18 cellular contexts compared by ENCODE assay signal in genomic region chr6:168192901-168193815, GRCh38.
"Had no signal": no experiment of that assay in that cellular context is flagged by ENCODE, and none has a peak within 500 bp of the region (broad histone marks: within the 10 kb centered on the region; RNA-seq: fewer than 3 reads in every experiment).

No MANE protein-coding gene starts in this region.

- H3K36me3 ChIP-seq: gastroesophageal sphincter, left lung, right atrium auricular region, suprapubic skin had no signal

- DNase-seq: activated CD4-positive, alpha-beta T cell treated with anti-CD3 and anti-CD28 coated beads, Interleukin-2, amount 50 U/mL, for 48 hours; activated effector memory CD4-positive, alpha-beta T cell treated with Interleukin-2 at 50 U/mL for 16 hours; activated naive CD4-positive, alpha-beta T cell treated with anti-CD3 and anti-CD28 coated beads, Interleukin-2, amount 50 U/mL, for 16 hours; activated T-cell treated with anti-CD3 and anti-CD28 coated beads, Interleukin-2, amount 50 U/mL, for 4 hours; naive thymus-derived CD4-positive, alpha-beta T cell; occipital lobe; small intestine; stimulated activated CD4-positive, alpha-beta T cell treated with anti-CD3 and anti-CD28 coated beads, Interleukin-4, amount 100 ng/mL, for 4 hours; stimulated activated CD8-positive, alpha-beta memory T cell treated with anti-CD3 and anti-CD28 coated beads, Interleukin-4, amount 100 ng/mL, for 48 hours; stimulated activated naive CD8-positive, alpha-beta T cell treated with anti-CD3 and anti-CD28 coated beads, Interleukin-15, Interleukin-2, amounts not matched to agents 100 U/mL and 50 U/mL, for 24 hours; T-helper 1 cell; T1000 had no signal

- ATAC-seq: activated T-cell treated with anti-CD3 and anti-CD28 coated beads, Interleukin-2, amount 50 U/mL, for 4 hours; gastroesophageal sphincter; left lung; naive thymus-derived CD4-positive, alpha-beta T cell; stimulated activated naive CD8-positive, alpha-beta T cell treated with anti-CD3 and anti-CD28 coated beads, Interleukin-15, Interleukin-2, amounts not matched to agents 100 U/mL and 50 U/mL, for 24 hours had no signal

- H3K9me3 ChIP-seq: gastroesophageal sphincter, left lung, mucosa of descending colon, right atrium auricular region, suprapubic skin had no signal

- H3K27me3 ChIP-seq: right atrium auricular region had no signal

- H3K4me3 ChIP-seq: dorsolateral prefrontal cortex, gastroesophageal sphincter, left lung, mucosa of descending colon, right atrium auricular region, suprapubic skin had no signal

- H3K27ac ChIP-seq: dorsolateral prefrontal cortex, gastroesophageal sphincter, left lung, right atrium auricular region, suprapubic skin had no signal

- H3K4me1 ChIP-seq: gastroesophageal sphincter, left lung, right atrium auricular region, suprapubic skin had no signal
